ENCODE assay signal across 31 cellular contexts in genomic region chr1:114010433-114011184, GRCh38. TPM values are rescaled to one million over a fixed set of nuclear protein-coding genes. Genes with fewer than 3 reads are reported as not detected.
"Had no signal": no experiment of that assay in that cellular context is flagged by ENCODE, and none has a peak within 500 bp of the region (broad histone marks: within the 10 kb centered on the region; RNA-seq: fewer than 3 reads in every experiment).

No MANE protein-coding gene starts in this region.

- H3K4me3 Mint-ChIP-seq: activated naive CD4-positive, alpha-beta T cell treated with anti-CD3 and anti-CD28 coated beads, Interleukin-2, amount 10 ng/mL, durations not matched to agents 7 days and 5 days; activated naive CD8-positive, alpha-beta T cell treated with anti-CD3 and anti-CD28 coated beads, Interleukin-2, amount 10 ng/mL, durations not matched to agents 7 days and 5 days; activated T-cell treated with anti-CD3 and anti-CD28 coated beads, Interleukin-2, amount 50 U/mL, for 24 hours; stimulated activated naive CD8-positive, alpha-beta T cell treated with anti-CD3 and anti-CD28 coated beads, Interleukin-15, Interleukin-2, amounts not matched to agents 100 ng/mL and 50 ng/mL, for 24 hours had no signal

- H3K9me3 Mint-ChIP-seq: activated naive CD4-positive, alpha-beta T cell treated with anti-CD3 and anti-CD28 coated beads, Interleukin-2, amount 10 ng/mL, durations not matched to agents 7 days and 5 days; activated naive CD8-positive, alpha-beta T cell treated with anti-CD3 and anti-CD28 coated beads, Interleukin-2, amount 10 ng/mL, durations not matched to agents 7 days and 5 days; activated T-cell treated with anti-CD3 and anti-CD28 coated beads, Interleukin-2, amount 50 U/mL, for 24 hours; stimulated activated naive CD8-positive, alpha-beta T cell treated with anti-CD3 and anti-CD28 coated beads, Interleukin-15, Interleukin-2, amounts not matched to agents 100 ng/mL and 50 ng/mL, for 24 hours had no signal

- H3K36me3 Mint-ChIP-seq: activated naive CD4-positive, alpha-beta T cell treated with anti-CD3 and anti-CD28 coated beads, Interleukin-2, amount 10 ng/mL, durations not matched to agents 7 days and 5 days; activated naive CD8-positive, alpha-beta T cell treated with anti-CD3 and anti-CD28 coated beads, Interleukin-2, amount 10 ng/mL, durations not matched to agents 7 days and 5 days; naive B cell had no signal

- H3K36me3 ChIP-seq: brain microvascular endothelial cell, heart right ventricle, left ventricle myocardium inferior, pancreas, prostate gland, thoracic aorta, uterus had no signal

- H3K9me3 ChIP-seq: heart right ventricle, left ventricle myocardium inferior, pancreas, prostate gland, thoracic aorta, uterus had no signal

- H3K4me1 Mint-ChIP-seq: activated naive CD4-positive, alpha-beta T cell treated with anti-CD3 and anti-CD28 coated beads, Interleukin-2, amount 10 ng/mL, durations not matched to agents 7 days and 5 days; activated naive CD8-positive, alpha-beta T cell treated with anti-CD3 and anti-CD28 coated beads, Interleukin-2, amount 10 ng/mL, durations not matched to agents 7 days and 5 days; naive B cell had no signal

- ATAC-seq: activated CD4-positive, CD25-positive, alpha-beta regulatory T cell treated with anti-CD3 and anti-CD28 coated beads, Interleukin-2, amount 50 U/mL, for 24 hours; esophagus mucosa; foreskin keratinocyte; heart right ventricle; pancreas; sciatic nerve had no signal

- H3K27ac ChIP-seq: brain microvascular endothelial cell, foreskin keratinocyte, heart right ventricle, left ventricle myocardium inferior, pancreas, prostate gland, skin epidermis, thoracic aorta, uterus, VCaP had no signal

- DNase-seq: activated CD4-positive, alpha-beta T cell treated with anti-CD3 and anti-CD28 coated beads for 48 hours; activated CD4-positive, alpha-beta T cell treated with anti-CD3 and anti-CD28 coated beads, Interleukin-2, amount 50 U/mL, for 48 hours; activated CD8-positive, alpha-beta memory T cell treated with anti-CD3 and anti-CD28 coated beads, Interleukin-2, amount 50 U/mL, for 48 hours; activated gamma-delta T cell; activated naive CD4-positive, alpha-beta T cell treated with anti-CD3 and anti-CD28 coated beads, Interleukin-2, amount 10 ng/mL, durations not matched to agents 7 days and 5 days; activated naive CD8-positive, alpha-beta T cell treated with anti-CD3 and anti-CD28 coated beads, Interleukin-2, amount 10 ng/mL, durations not matched to agents 7 days and 5 days; activated T-cell treated with anti-CD3 and anti-CD28 coated beads, Interleukin-2, amount 50 U/mL, for 24 hours; brain microvascular endothelial cell; cortex of kidney; foreskin keratinocyte; heart right ventricle; islet precursor cell; left ventricle myocardium inferior; naive B cell; nucleus accumbens; pancreas; retina; stimulated activated CD4-positive, alpha-beta T cell treated with anti-CD3 and anti-CD28 coated beads, Interleukin-12 subunit alpha, Interleukin-12 subunit beta, amount 100 ng/mL, for 4 hours; stimulated activated CD4-positive, alpha-beta T cell treated with anti-CD3 and anti-CD28 coated beads, Interleukin-4, amount 100 ng/mL, for 1 hour; trophoblast cell; uterus had no signal

- H3K27ac Mint-ChIP-seq: activated naive CD4-positive, alpha-beta T cell treated with anti-CD3 and anti-CD28 coated beads, Interleukin-2, amount 10 ng/mL, durations not matched to agents 7 days and 5 days; activated naive CD8-positive, alpha-beta T cell treated with anti-CD3 and anti-CD28 coated beads, Interleukin-2, amount 10 ng/mL, durations not matched to agents 7 days and 5 days; activated T-cell treated with anti-CD3 and anti-CD28 coated beads, Interleukin-2, amount 50 U/mL, for 24 hours; stimulated activated naive CD8-positive, alpha-beta T cell treated with anti-CD3 and anti-CD28 coated beads, Interleukin-15, Interleukin-2, amounts not matched to agents 100 ng/mL and 50 ng/mL, for 24 hours had no signal

- H3K27me3 ChIP-seq: brain microvascular endothelial cell, foreskin keratinocyte, pancreas, uterus had no signal

- H3K4me3 ChIP-seq: heart right ventricle, left ventricle myocardium inferior, lung, pancreas, prostate gland, skin epidermis, thoracic aorta, uterus had no signal

- H3K4me1 ChIP-seq: heart right ventricle, left ventricle myocardium inferior, pancreas, prostate gland, uterus had no signal

RNA-seq across cellular contexts. Expression of gene OLFML3, which starts 31.3 kb away (rescaled TPM):
- polyA plus RNA-seq: neural cell had no signal
